ENCODE assay signal across 8 cellular contexts in genomic region chr3:188947983-188948657, GRCh38.
DNase-seq lines count a peak whose midpoint lies in the region; ATAC-seq, FAIRE-seq and TF ChIP-seq lines count a peak whose summit lies in the region.

No MANE protein-coding gene starts in this region.

- peak overlapping the region; percentile 89 for H3K27ac Mint-ChIP-seq in stimulated activated naive B cell treated with anti-CD40 and anti-IgM and Interleukin-4, amounts not matched to agents 10 μg/mL and 1 μg/mL and 100 μg/mL, for 72 hours

- peaks cover 1 to 2% of the 10 kb centered on the region in 2 donors for H3K9me3 Mint-ChIP-seq in stimulated activated naive B cell treated with anti-CD40 and anti-IgM and Interleukin-4, amounts not matched to agents 10 μg/mL and 1 μg/mL and 100 μg/mL, for 72 hours

- peak in 1 of 2 donors; percentile 1 for ATAC-seq in stimulated activated naive B cell treated with anti-CD40 and anti-IgM and Interleukin-4, amounts not matched to agents 10 μg/mL and 1 μg/mL and 100 μg/mL, for 72 hours (replicated peaks)
- ATAC-seq in GM21528 (IDR thresholded peaks at IDR 0.05; ENCODE audit: low FRiP score, unreplicated experiment) (no peak), HG02623 (IDR thresholded peaks at IDR 0.05; ENCODE audit: unreplicated experiment) (no peak)

- H3K27me3 ChIP-seq in H7 (ENCODE audit: control insufficient read depth, insufficient read depth, low read length): no peaks in the 10 kb centered on the region
- H3K27me3 ChIP-seq in kidney epithelial cell (ENCODE audit: control insufficient read depth, insufficient read depth, low read length): no peaks in the 10 kb centered on the region

- peak overlapping the region; percentile 51 for H3K4me3 ChIP-seq in H7 (ENCODE audit: insufficient read depth, low read depth, low read length)
- peak overlapping the region; percentile 40 for H3K4me3 ChIP-seq in kidney epithelial cell (ENCODE audit: low read depth, low read length)

- H3K4me1 Mint-ChIP-seq in stimulated activated naive B cell treated with anti-CD40 and anti-IgM and Interleukin-4, amounts not matched to agents 10 μg/mL and 1 μg/mL and 100 μg/mL, for 72 hours: peaks cover 28 to 50% of the 10 kb centered on the region in 2 donors

- no peaks in the 10 kb centered on the region for H3K36me3 ChIP-seq in H7 (replicated peaks; ENCODE audit: control insufficient read depth, insufficient read depth, low read length)
- H3K36me3 ChIP-seq in kidney epithelial cell (ENCODE audit: control insufficient read depth, insufficient read depth, low read length): no peaks in the 10 kb centered on the region

- H3K36me3 Mint-ChIP-seq in stimulated activated naive B cell treated with anti-CD40 and anti-IgM and Interleukin-4, amounts not matched to agents 10 μg/mL and 1 μg/mL and 100 μg/mL, for 72 hours: peaks cover 0 to 7% of the 10 kb centered on the region in 2 donors

- DNase-seq in H7: peak; percentile 93
- peak; percentile 97 for DNase-seq in NCI-H69 (lab: John Stamatoyannopoulos, UW)
- DNase-seq in cerebellar nuclear complex (lab: John Stamatoyannopoulos, UW): peak; percentile 75 to 98
- peak; percentile 88 for DNase-seq in kidney epithelial cell (ENCODE audit: low read depth)
- no peak for DNase-seq in stimulated activated naive B cell treated with anti-CD40 and anti-IgM and Interleukin-4, amounts not matched to agents 10 μg/mL and 1 μg/mL and 100 μg/mL, for 72 hours
- no peak for DNase-seq in GM19239 (ENCODE audit: insufficient read length, low spot score)

- FAIRE-seq in GM19239 (lab: Jason Lieb, UNC): no peak

- no peak for TF ChIP-seq CTCF in kidney epithelial cell (IDR thresholded peaks at IDR 0.05; ENCODE audit: insufficient read depth, low read length, poor library complexity, severe bottlenecking)

- peaks cover 10 to 13% of the 10 kb centered on the region in 2 donors for H3K27me3 Mint-ChIP-seq in stimulated activated naive B cell treated with anti-CD40 and anti-IgM and Interleukin-4, amounts not matched to agents 10 μg/mL and 1 μg/mL and 100 μg/mL, for 72 hours

- peak overlapping the region; percentile 59 to 77 for H3K4me3 Mint-ChIP-seq in stimulated activated naive B cell treated with anti-CD40 and anti-IgM and Interleukin-4, amounts not matched to agents 10 μg/mL and 1 μg/mL and 100 μg/mL, for 72 hours

Comparison
In these comparisons a context has a peak if more than half of its experiments do, and no peak if none do; other contexts are left out.
1. DNase-seq: peak in H7 (single experiment), NCI-H69 (single experiment), cerebellar nuclear complex (2 of 2) and kidney epithelial cell (single experiment); none in stimulated activated naive B cell treated with anti-CD40 and anti-IgM and Interleukin-4, amounts not matched to agents 10 μg/mL and 1 μg/mL and 100 μg/mL, for 72 hours (single experiment) and GM19239 (single experiment).